In genomic region chr1:57164584-57164983, GRCh38 we compare ENCODE assay signal across 25 cellular contexts.
A peak's percentile ranks its signal among the peaks of the same experiment; 100 is the strongest.
DNase-seq lines count a peak whose midpoint lies in the region; ATAC-seq, FAIRE-seq and TF ChIP-seq lines count a peak whose summit lies in the region.
"Had no signal": no experiment of that assay in that cellular context is flagged by ENCODE, and none has a peak within 500 bp of the region (broad histone marks: within the 10 kb centered on the region; RNA-seq: fewer than 3 reads in every experiment).

No MANE protein-coding gene starts in this region.

- in situ Hi-C loops in GM12878 (cut with MboI), result no loop called here
- in situ Hi-C loops in transverse colon (cut with MboI; ENCODE audit: low pct_ligation_motif_present in 1 of 4, low pct_unique_long_range_greater_than_20kb in 1 of 4, low sequenced_read_pairs in 3 of 4), result no loop called here

- H3K9me3 ChIP-seq in GM12878 (replicated peaks; ENCODE audit: control insufficient read depth, insufficient read depth, low read length), result no peaks in the 10 kb centered on the region
- H3K9me3 ChIP-seq in transverse colon, result no peaks in the 10 kb centered on the region
- H3K9me3 ChIP-seq: MG63 had no signal

- no peak overlapping the region for H3K27ac ChIP-seq in GM12878 (ENCODE audit: control insufficient read depth, insufficient read depth)
- no peak overlapping the region for H3K27ac ChIP-seq in transverse colon
- H3K27ac ChIP-seq: PC-9 had no signal

- H3K9ac ChIP-seq in GM12878 (ENCODE audit: control insufficient read depth, insufficient read depth, low read length), result no peak overlapping the region

- FAIRE-seq in GM12878 (lab: Jason Lieb, UNC), result no peak
- FAIRE-seq: GM12892 had no signal

- H3K27ac Mint-ChIP-seq in type B pancreatic cell, result no peak overlapping the region
- H3K27ac Mint-ChIP-seq: B cell; CD4-positive, alpha-beta T cell; HFFc6 had no signal

- ATAC-seq in GM19351 (IDR thresholded peaks at IDR 0.05; ENCODE audit: unreplicated experiment) (peak; percentile 40), HG02973 (IDR thresholded peaks at IDR 0.05; ENCODE audit: unreplicated experiment) (peak; percentile 52), GM12878 (peak; percentile 75)

- no peaks in the 10 kb centered on the region for H3K36me3 Mint-ChIP-seq in type B pancreatic cell

- H3K36me3 ChIP-seq in GM12878 (ENCODE audit: control insufficient read depth in 2 of 2, insufficient read depth in 2 of 2, low read length in 1 of 2) (no peaks in the 10 kb centered on the region), transverse colon (no peaks in the 10 kb centered on the region)
- H3K36me3 ChIP-seq: MG63 had no signal

- BruUV-seq in GM12878 (replicated peaks; lab: Mats Ljungman, UMichigan), result no TSS peak

- H3K4me1 Mint-ChIP-seq in type B pancreatic cell (ENCODE audit: unreplicated experiment), result peaks cover 13% of the 10 kb centered on the region
- H3K4me1 Mint-ChIP-seq: B cell had no signal

- TF ChIP-seq EP300 in GM12878 (IDR thresholded peaks at IDR 0.05; ENCODE audit: borderline replicate concordance in 1 of 2, control insufficient read depth in 1 of 2, low read depth in 2 of 2, low read length in 2 of 2) (no peak), transverse colon (IDR thresholded peaks at IDR 0.05; ENCODE audit: low read depth) (no peak)

- TF ChIP-seq RAD21 in GM12878 (IDR thresholded peaks at IDR 0.05; ENCODE audit: insufficient read depth, low read depth, low read length), result no peak

- TF ChIP-seq CTCF in AG10803 (conservative IDR thresholded peaks at IDR 0.05; ENCODE audit: low read length), result no peak
- no peak for TF ChIP-seq CTCF in GM12878 (IDR thresholded peaks at IDR 0.05 in 2 of 3, conservative IDR thresholded peaks at IDR 0.05 in 1 of 3; ENCODE audit: control insufficient read depth in 2 of 3, extremely low read depth in 1 of 3, insufficient read depth in 1 of 3, low read depth in 3 of 3, low read length in 3 of 3)
- TF ChIP-seq CTCF in transverse colon (IDR thresholded peaks at IDR 0.05), result no peak
- no peak for TF ChIP-seq CTCF in type B pancreatic cell (conservative IDR thresholded peaks at IDR 0.05)

- RAD21 ChIA-PET in GM12878 (lab: Charles Lee; ENCODE audit: unreplicated experiment), result no interaction called here

- peak; percentile 25 for DNase-seq in AG10803 (ENCODE audit: low read depth)
- no peak for DNase-seq in GM12878 (ENCODE audit: low read depth, low spot score)
- DNase-seq in transverse colon, result no peak
- no peak for DNase-seq in type B pancreatic cell (ENCODE audit: extremely low spot score, unreplicated experiment)
- DNase-seq in NCI-H748 (lab: John Stamatoyannopoulos, UW; ENCODE audit: unreplicated experiment), result no peak
- DNase-seq in GOT3 (lab: John Stamatoyannopoulos, UW), result no peak
- DNase-seq: 8988T; CD4-positive, alpha-beta T cell; COR-L47; DND-41; H7; HFFc6; MG63; NCI-H1417; NCI-H187; NCI-H446 treated with DMSO at 0.1 percent for 48 hours; NCI-H69; PC-9; RPMI8226; SHP77; T-helper 2 cell had no signal

- POLR2A ChIA-PET in GM12878 (lab: Charles Lee), result no interaction called here

- peaks cover 5% of the 10 kb centered on the region for H3K9me3 Mint-ChIP-seq in type B pancreatic cell
- H3K9me3 Mint-ChIP-seq: CD4-positive, alpha-beta T cell had no signal

- H3K27me3 Mint-ChIP-seq in type B pancreatic cell, result peaks cover 8% of the 10 kb centered on the region
- H3K27me3 Mint-ChIP-seq: B cell; CD4-positive, alpha-beta T cell had no signal

- H3K4me1 ChIP-seq in GM12878 (ENCODE audit: control insufficient read depth, insufficient read depth, low read length) (no peaks in the 10 kb centered on the region; the same call in 1 of the 2 replicates), transverse colon (no peaks in the 10 kb centered on the region)

- H2AFZ ChIP-seq in GM12878 (ENCODE audit: control insufficient read depth, low read depth, low read length), result no peak overlapping the region
- H2AFZ ChIP-seq: PC-9 had no signal

- H4K20me1 ChIP-seq in GM12878 (ENCODE audit: control insufficient read depth, insufficient read depth), result no peaks in the 10 kb centered on the region

- H3K79me2 ChIP-seq in GM12878 (ENCODE audit: control insufficient read depth, insufficient read depth, low read length), result no peaks in the 10 kb centered on the region

- no peak overlapping the region for H3K4me3 Mint-ChIP-seq in type B pancreatic cell
- H3K4me3 Mint-ChIP-seq: B cell; CD4-positive, alpha-beta T cell; HFFc6 had no signal

- TF ChIP-seq POLR2A in GM12878 (IDR thresholded peaks at IDR 0.05; ENCODE audit: low read depth, low read length) (no peak), transverse colon (IDR thresholded peaks at IDR 0.05) (no peak)

- H3K27me3 ChIP-seq in GM12878 (replicated peaks in 1 of 2; ENCODE audit: control insufficient read depth in 2 of 2, insufficient read depth in 2 of 2, low read length in 1 of 2) (no peaks in the 10 kb centered on the region), transverse colon (no peaks in the 10 kb centered on the region)
- H3K27me3 ChIP-seq: MG63 had no signal

- intact Hi-C loops in GM12878 (cut with micrococcal nuclease; ENCODE audit: unreplicated experiment), result no loop called here
- intact Hi-C loops in transverse colon (cut with DNase I; ENCODE audit: low total_unique reads), result no loop called here

- H3K4me2 ChIP-seq in GM12878 (ENCODE audit: control insufficient read depth, insufficient read depth), result no peak overlapping the region
- H3K4me2 ChIP-seq: PC-9 had no signal

- CTCF ChIA-PET in GM12878 (lab: Yijun Ruan, JAX), result no interaction called here

- H3K4me3 ChIP-seq in AG10803 (ENCODE audit: low read length), result no peak overlapping the region
- no peak overlapping the region for H3K4me3 ChIP-seq in GM12878
- no peak overlapping the region for H3K4me3 ChIP-seq in transverse colon
- H3K4me3 ChIP-seq: MG63, PC-9 had no signal

- SMC1A ChIA-PET in GM12878 (lab: Charles Lee; ENCODE audit: uncharacterized antibody, unreplicated experiment), result no interaction called here

- WGBS in GM12878 (ENCODE audit: insufficient coverage, insufficient replicate concordance, low lambda C conversion rate, missing lambda C conversion rate), result 0% methylated on average over 1 of the region's 1 CpG
- 80 to 90% methylated on average over 1 of the region's 1 CpG for WGBS in transverse colon (ENCODE audit: low coverage in 1 of 2), 2 donors

TF ChIP-seq in GM12878, 131 proteins besides CTCF, POLR2A, EP300 and RAD21 (continues in another document):
- no peak for TF ChIP-seq TAF1 (IDR thresholded peaks at IDR 0.05; ENCODE audit: borderline replicate concordance, low read depth, low read length)
- no peak for TF ChIP-seq HDAC2 (IDR thresholded peaks at IDR 0.05)
- no peak for TF ChIP-seq MEF2B (IDR thresholded peaks at IDR 0.05; ENCODE audit: partially characterized antibody, poor library complexity, severe bottlenecking)
- no peak for TF ChIP-seq ZNF592 (IDR thresholded peaks at IDR 0.05)
- no peak for TF ChIP-seq STAT1 (conservative IDR thresholded peaks at IDR 0.05)
- no peak for TF ChIP-seq ZNF274 (IDR thresholded peaks at IDR 0.05; ENCODE audit: insufficient read depth, insufficient read length)
- no peak for TF ChIP-seq SKIL (IDR thresholded peaks at IDR 0.05; ENCODE audit: low read depth, poor library complexity, severe bottlenecking)
